In the genomic region with DNA sequence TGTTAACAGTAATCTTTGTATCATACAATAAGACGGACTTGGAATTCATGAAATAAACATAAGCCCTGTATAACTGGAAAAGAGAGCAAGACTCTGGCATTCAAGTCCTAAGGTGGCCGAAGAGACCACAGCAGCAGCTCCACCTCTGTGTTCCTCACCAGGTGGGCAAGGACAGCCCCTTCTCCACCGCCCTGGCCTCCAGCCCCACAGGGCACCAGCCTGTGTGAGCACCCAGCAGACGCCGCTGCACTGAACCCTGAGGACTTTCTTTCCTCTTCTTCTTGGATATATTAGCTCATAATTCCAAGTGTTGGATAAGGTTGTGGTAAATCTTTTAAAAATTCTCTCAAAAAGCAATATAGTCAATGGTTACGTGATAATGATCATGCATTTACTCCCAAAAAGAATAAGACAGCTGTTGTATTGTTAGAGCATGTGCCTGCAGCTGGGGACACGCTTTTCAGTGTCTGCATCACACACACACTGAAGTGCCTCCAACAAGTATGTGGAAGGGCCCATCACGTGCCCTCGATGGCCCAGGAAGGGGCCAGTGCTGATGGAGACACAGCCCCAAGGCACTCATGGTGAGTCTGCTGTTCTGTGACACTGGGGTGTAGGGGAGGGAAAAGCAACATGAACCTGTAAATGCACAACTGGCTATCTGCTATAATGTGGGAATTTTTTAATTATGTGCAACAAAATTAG, we compare ENCODE assay signal across 1 cellular context.
TF ChIP-seq lines count a peak whose summit lies in the region.

No MANE protein-coding gene starts in this region.

TF ChIP-seq in H1, 55 proteins besides CTCF, POLR2A, EP300 and RAD21:
- TF ChIP-seq NRF1 (IDR thresholded peaks at IDR 0.05; ENCODE audit: low read depth, low read length) (no peak), POLR2AphosphoS5 (IDR thresholded peaks at IDR 0.05; ENCODE audit: low read depth, low read length) (no peak), SUZ12 (IDR thresholded peaks at IDR 0.05; ENCODE audit: low read length) (no peak), BCL11A (IDR thresholded peaks at IDR 0.05; ENCODE audit: low read depth in 2 of 2, low read length in 2 of 2) (no peak), TCF12 (IDR thresholded peaks at IDR 0.05; ENCODE audit: low read depth, low read length) (no peak), BRCA1 (IDR thresholded peaks at IDR 0.05; ENCODE audit: low read depth, low read length) (no peak), KDM1A (IDR thresholded peaks at IDR 0.05; ENCODE audit: borderline replicate concordance, low read length) (no peak), NANOG (IDR thresholded peaks at IDR 0.05; ENCODE audit: insufficient read depth, low read depth, low read length, poor library complexity, severe bottlenecking) (no peak), CTBP2 (IDR thresholded peaks at IDR 0.05; ENCODE audit: borderline replicate concordance, insufficient read depth, insufficient read length, low read length) (no peak), KDM5A (IDR thresholded peaks at IDR 0.05; ENCODE audit: low read length) (no peak), BACH1 (IDR thresholded peaks at IDR 0.05; ENCODE audit: low read length) (no peak), SAP30 (IDR thresholded peaks at IDR 0.05; ENCODE audit: insufficient read depth, insufficient replicate concordance, low read length) (no peak)
